1 cellular context compared by ENCODE assay signal in genomic region chr17:35761601-35762000, GRCh38.
TF ChIP-seq lines count a peak whose summit lies in the region.

No MANE protein-coding gene starts in this region.

TF ChIP-seq in HepG2, 621 proteins besides CTCF, POLR2A, EP300 and RAD21:
- TF ChIP-seq KDM2A (CRISPR knock-in tag; IDR thresholded peaks at IDR 0.05; ENCODE audit: borderline replicate concordance, low read depth) (no peak), HMGXB4 (CRISPR knock-in tag; IDR thresholded peaks at IDR 0.05; ENCODE audit: borderline replicate concordance in 1 of 2, low read depth in 1 of 2) (no peak), ARID2 (CRISPR knock-in tag; IDR thresholded peaks at IDR 0.05; ENCODE audit: borderline replicate concordance) (no peak), SRSF1 (optimal IDR thresholded peaks at IDR 0.05; ENCODE audit: low read depth, low read length) (no peak), ZFP36 (IDR thresholded peaks at IDR 0.05; ENCODE audit: borderline replicate concordance, low read depth, low read length, partially characterized antibody) (no peak), ZNF839 (CRISPR knock-in tag; IDR thresholded peaks at IDR 0.05; ENCODE audit: borderline replicate concordance) (no peak), REST (IDR thresholded peaks at IDR 0.05; ENCODE audit: borderline replicate concordance in 1 of 2, low read depth in 1 of 2, low read length in 2 of 2) (no peak), ZNF383 (CRISPR knock-in tag; IDR thresholded peaks at IDR 0.05; ENCODE audit: borderline replicate concordance) (no peak), MXD3 (CRISPR knock-in tag; IDR thresholded peaks at IDR 0.05) (no peak), ZFP82 (CRISPR knock-in tag; IDR thresholded peaks at IDR 0.05; ENCODE audit: borderline replicate concordance) (no peak), ZNF660 (CRISPR knock-in tag; IDR thresholded peaks at IDR 0.05; ENCODE audit: borderline replicate concordance, low read depth) (no peak), ZNF501 (CRISPR knock-in tag; IDR thresholded peaks at IDR 0.05) (no peak), HNF4A (CRISPR knock-in tag; IDR thresholded peaks at IDR 0.05) (peak; percentile 44; the same call in 1 of the 2 replicates), RORA (CRISPR knock-in tag; IDR thresholded peaks at IDR 0.05) (no peak), SOX6 (IDR thresholded peaks at IDR 0.05) (no peak), SOX6 (CRISPR knock-in tag; IDR thresholded peaks at IDR 0.05) (peak; percentile 41; the same call in 1 of the 2 replicates), SNAPC5 (CRISPR knock-in tag; IDR thresholded peaks at IDR 0.05; ENCODE audit: borderline replicate concordance) (no peak), UBTF (CRISPR knock-in tag; IDR thresholded peaks at IDR 0.05) (no peak), ZNF710 (CRISPR knock-in tag; IDR thresholded peaks at IDR 0.05; ENCODE audit: borderline replicate concordance) (peak; percentile 32; the same call in 1 of the 2 replicates), ZMYM4 (CRISPR knock-in tag; IDR thresholded peaks at IDR 0.05) (no peak), ELF3 (CRISPR knock-in tag; IDR thresholded peaks at IDR 0.05) (peak; percentile 24; the same call in 1 of the 2 replicates), NR1H2 (CRISPR knock-in tag; IDR thresholded peaks at IDR 0.05; ENCODE audit: borderline replicate concordance, low read depth) (no peak), SOX13 (IDR thresholded peaks at IDR 0.05) (no peak), SOX13 (CRISPR knock-in tag; conservative IDR thresholded peaks at IDR 0.05 in 1 of 2, IDR thresholded peaks at IDR 0.05 in 1 of 2) (peak in 1 of 2 experiments; percentile 41; a peak in 2 of 4 replicates), ZBTB26 (CRISPR knock-in tag; IDR thresholded peaks at IDR 0.05; ENCODE audit: borderline replicate concordance) (peak; percentile 91), ZNF256 (CRISPR knock-in tag; conservative IDR thresholded peaks at IDR 0.05) (no peak), ATF1 (CRISPR knock-in tag; IDR thresholded peaks at IDR 0.05) (no peak), ZNF460 (CRISPR knock-in tag; IDR thresholded peaks at IDR 0.05; ENCODE audit: borderline replicate concordance) (peak; percentile 61; the same call in 1 of the 2 replicates), PAXIP1 (CRISPR knock-in tag; conservative IDR thresholded peaks at IDR 0.05) (0 out of 2 replicates have a peak, but pooled peaks have one; percentile 24)
